10 cellular contexts compared by ENCODE assay signal in the genomic region with DNA sequence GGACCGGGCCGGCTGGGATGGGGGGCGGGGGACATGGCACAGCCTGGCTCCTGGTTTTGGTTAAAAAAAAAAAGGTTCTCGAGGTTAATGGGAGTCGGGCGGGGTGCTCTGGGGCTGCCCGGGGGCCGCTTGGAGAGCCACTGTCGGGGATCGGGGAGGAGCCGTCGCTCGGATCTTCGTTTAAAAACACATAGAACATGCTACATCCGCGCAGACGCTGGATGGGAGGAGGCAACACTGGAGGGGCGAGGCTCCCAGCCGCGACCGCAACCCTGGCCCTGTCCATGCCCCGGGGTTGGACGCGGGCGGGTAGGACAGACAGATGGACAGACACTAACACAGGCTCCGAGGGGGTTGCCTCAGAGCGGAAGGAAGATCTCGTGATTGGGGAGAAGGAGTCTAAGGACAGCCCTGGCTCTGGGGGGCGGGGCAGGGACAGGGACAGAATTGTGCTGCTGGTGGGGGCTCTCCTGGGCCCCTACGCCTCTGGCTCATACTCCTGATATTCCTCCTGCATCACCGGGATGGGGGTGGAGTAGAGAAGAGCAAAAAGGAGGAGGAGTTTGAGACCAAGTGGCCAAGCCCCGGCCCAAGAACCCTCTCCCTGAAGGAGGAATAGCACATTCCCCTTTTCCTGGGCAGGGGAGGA. TPM values are rescaled to one million over a fixed set of nuclear protein-coding genes. Genes with fewer than 3 reads are reported as not detected.
A peak's percentile ranks its signal among the peaks of the same experiment; 100 is the strongest.
DNase-seq lines count a peak whose midpoint lies in the region; FAIRE-seq and TF ChIP-seq lines count a peak whose summit lies in the region.
"Had no signal": no experiment of that assay in that cellular context is flagged by ENCODE, and none has a peak within 500 bp of the region (broad histone marks: within the 10 kb centered on the region; RNA-seq: fewer than 3 reads in every experiment).

No MANE protein-coding gene starts in this region.

- peaks cover 18% of the 10 kb centered on the region for H3K27me3 Mint-ChIP-seq in activated naive CD8-positive, alpha-beta T cell

- TF ChIP-seq CTCF in kidney (IDR thresholded peaks at IDR 0.05; ENCODE audit: borderline replicate concordance, extremely low read depth, insufficient read depth): no peak

- peak overlapping the region; percentile 74 for H3K4me3 Mint-ChIP-seq in activated naive CD8-positive, alpha-beta T cell

- peaks cover 32% of the 10 kb centered on the region for H3K27me3 ChIP-seq in ACC112 (ENCODE audit: insufficient read depth, low read length)

- H3K9me3 Mint-ChIP-seq in activated naive CD8-positive, alpha-beta T cell (ENCODE audit: low read depth): no peaks in the 10 kb centered on the region

- DNase-seq in EH (ENCODE audit: low read depth): peak; percentile 50
- DNase-seq in kidney: peak; percentile 68
- no peak for DNase-seq in AML-193 (lab: John Stamatoyannopoulos, UW)
- no peak for DNase-seq in NCI-H1436 treated with DMSO at 0.1 percent for 48 hours (lab: John Stamatoyannopoulos, UW)
- no peak for DNase-seq in NCI-H774 (lab: John Stamatoyannopoulos, UW)
- DNase-seq in GM12892 (ENCODE audit: insufficient read length): no peak
- DNase-seq: NCI-H1092 treated with DMSO at 0.1 percent for 48 hours had no signal

- no peaks in the 10 kb centered on the region for H3K36me3 ChIP-seq in ACC112 (ENCODE audit: insufficient read depth, low read length)
- H3K36me3 ChIP-seq in kidney (ENCODE audit: control insufficient read depth in 1 of 2, insufficient read depth in 2 of 2, low read length in 2 of 2): no peaks in the 10 kb centered on the region

- H3K4me1 ChIP-seq in ACC112 (ENCODE audit: control insufficient read depth, insufficient read depth, low read length, unreplicated experiment) (peaks cover 14% of the 10 kb centered on the region), kidney (ENCODE audit: control insufficient read depth in 1 of 2, insufficient read depth in 1 of 2, low read depth in 1 of 2, low read length in 2 of 2) (no peaks in the 10 kb centered on the region)

- H3K27ac Mint-ChIP-seq in activated naive CD8-positive, alpha-beta T cell: no peak overlapping the region

- no peak overlapping the region for H3K9ac ChIP-seq in kidney (ENCODE audit: low read length in 2 of 2)

- no peak overlapping the region for H3K27ac ChIP-seq in ACC112 (ENCODE audit: low read depth, low read length)
- H3K27ac ChIP-seq in kidney (ENCODE audit: low read depth in 2 of 2, low read length in 2 of 2): no peak overlapping the region

- no peaks in the 10 kb centered on the region for H3K79me2 ChIP-seq in ACC112 (ENCODE audit: control insufficient read depth, insufficient read depth, low read length, unreplicated experiment)

- peak overlapping the region; percentile 60 for H3K4me3 ChIP-seq in ACC112 (ENCODE audit: low read depth, low read length)
- no peak overlapping the region for H3K4me3 ChIP-seq in kidney (ENCODE audit: low read length in 2 of 2)

- no peaks in the 10 kb centered on the region for H3K9me3 ChIP-seq in kidney (ENCODE audit: control insufficient read depth in 1 of 2, low read length in 2 of 2)

- intact Hi-C loops in kidney (cut with DNase I): no loop called here

- FAIRE-seq in kidney (lab: Jason Lieb, UNC): no peak
- no peak for FAIRE-seq in GM12892 (lab: Jason Lieb, UNC)

- peak overlapping the region; percentile 9 for H2AFZ ChIP-seq in ACC112 (ENCODE audit: low read length, unreplicated experiment)

- no peak for TF ChIP-seq POLR2A in GM12892 (IDR thresholded peaks at IDR 0.05; ENCODE audit: low read depth, low read length)

- no peaks in the 10 kb centered on the region for H3K36me3 Mint-ChIP-seq in activated naive CD8-positive, alpha-beta T cell

- H3K4me1 Mint-ChIP-seq in activated naive CD8-positive, alpha-beta T cell (ENCODE audit: low read depth): peaks cover 14% of the 10 kb centered on the region

RNA-seq across cellular contexts. Expression of gene SNCB, which starts 9.9 kb away (rescaled TPM):
- not detected for total RNA-seq in kidney
- not detected for polyA plus RNA-seq in kidney (ENCODE audit: insufficient read depth, low read depth, low replicate concordance)
- not detected for polyA plus RNA-seq in GM12892 (2012; ENCODE audit: missing spikeins)

RNA-seq across cellular contexts. Expression of gene EIF4E1B, which starts 10.0 kb away (rescaled TPM):
- total RNA-seq in kidney: not detected
- not detected for polyA plus RNA-seq in kidney (ENCODE audit: insufficient read depth, low read depth, low replicate concordance)
- not detected for polyA plus RNA-seq in GM12892 (2012; ENCODE audit: missing spikeins)
- total RNA-seq: pulmonary artery endothelial cell had no signal

RNA-seq across cellular contexts. Expression of gene GPRIN1, which starts 10.5 kb away (rescaled TPM):
- total RNA-seq in kidney: 1.3 TPM
- polyA plus RNA-seq in kidney (ENCODE audit: insufficient read depth, low read depth, low replicate concordance): 0.45 TPM
- 1.6 TPM for polyA plus RNA-seq in GM12892 (2012; ENCODE audit: missing spikeins)

RNA-seq across cellular contexts. Expression of gene TSPAN17, which starts 26.8 kb away (rescaled TPM):
- 34.3 TPM for total RNA-seq in kidney
- polyA plus RNA-seq in kidney (ENCODE audit: insufficient read depth, low read depth, low replicate concordance): 32.1 TPM
- polyA plus RNA-seq in GM12892 (2012; ENCODE audit: missing spikeins): 6.2 TPM

Comparison
In these comparisons a context has a peak if more than half of its experiments do, and no peak if none do; other contexts are left out.
1. DNase-seq: peak in EH (single experiment) and kidney (single experiment); none in AML-193 (0 of 2), NCI-H1436 treated with DMSO at 0.1 percent for 48 hours (single experiment), NCI-H774 (single experiment) and GM12892 (single experiment).